ENCODE assay signal across 8 cellular contexts in genomic region chr4:133154725-133155124, GRCh38. TPM values are rescaled to one million over a fixed set of nuclear protein-coding genes. Genes with fewer than 3 reads are reported as not detected.
A peak's percentile ranks its signal among the peaks of the same experiment; 100 is the strongest.
DNase-seq lines count a peak whose midpoint lies in the region; ATAC-seq and TF ChIP-seq lines count a peak whose summit lies in the region.

No MANE protein-coding gene starts in this region.

- no peaks in the 10 kb centered on the region for H3K36me3 ChIP-seq in breast epithelium

- peaks cover 3 to 70% of the 10 kb centered on the region in 2 donors for H3K27me3 ChIP-seq in breast epithelium

- no peak overlapping the region for H3K27ac Mint-ChIP-seq in activated naive CD4-positive, alpha-beta T cell treated with anti-CD3 and anti-CD28 coated beads, Interleukin-2, amount 10 ng/mL, durations not matched to agents 7 days and 5 days

- H3K4me1 ChIP-seq in breast epithelium = peaks cover 0 to 23% of the 10 kb centered on the region in 2 donors

- CTCF ChIA-PET in activated naive CD4-positive, alpha-beta T cell treated with anti-CD3 and anti-CD28 coated beads, Interleukin-2, amount 10 ng/mL, durations not matched to agents 7 days and 5 days (lab: Charles Lee) = no interaction called here

- no peak overlapping the region for H3K4me3 Mint-ChIP-seq in activated naive CD4-positive, alpha-beta T cell treated with anti-CD3 and anti-CD28 coated beads, Interleukin-2, amount 10 ng/mL, durations not matched to agents 7 days and 5 days

- no peak for TF ChIP-seq POLR2A in breast epithelium (IDR thresholded peaks at IDR 0.05)

- peak; percentile 42 for TF ChIP-seq CTCF in GM10266 (IDR thresholded peaks at IDR 0.05; ENCODE audit: control insufficient read depth, insufficient read depth, low read depth, missing control alignments)
- peak in 2 of 3 donors; percentile 23 for TF ChIP-seq CTCF in breast epithelium (IDR thresholded peaks at IDR 0.05)

- peaks cover 40% of the 10 kb centered on the region for H3K27me3 Mint-ChIP-seq in activated naive CD4-positive, alpha-beta T cell treated with anti-CD3 and anti-CD28 coated beads, Interleukin-2, amount 10 ng/mL, durations not matched to agents 7 days and 5 days

- intact Hi-C loops in breast epithelium (cut with DNase I; ENCODE audit: low total_unique reads) = no loop called here

- peaks cover 8% of the 10 kb centered on the region for H3K36me3 Mint-ChIP-seq in activated naive CD4-positive, alpha-beta T cell treated with anti-CD3 and anti-CD28 coated beads, Interleukin-2, amount 10 ng/mL, durations not matched to agents 7 days and 5 days

- H3K4me3 ChIP-seq in breast epithelium = no peak overlapping the region

- ATAC-seq in HG03280 (IDR thresholded peaks at IDR 0.05; ENCODE audit: unreplicated experiment) = no peak

- H3K9me3 Mint-ChIP-seq in activated naive CD4-positive, alpha-beta T cell treated with anti-CD3 and anti-CD28 coated beads, Interleukin-2, amount 10 ng/mL, durations not matched to agents 7 days and 5 days = no peaks in the 10 kb centered on the region

- H3K27ac ChIP-seq in breast epithelium = no peak overlapping the region

- DNase-seq in GM10266 (ENCODE audit: extremely low spot score) = peak; percentile 21
- peak; percentile 1 for DNase-seq in LoVo (ENCODE audit: low spot score)
- no peak for DNase-seq in breast epithelium (ENCODE audit: low spot score in 2 of 2)
- DNase-seq in nucleus accumbens (lab: John Stamatoyannopoulos, UW) = peak in 30 of 56 donors; percentile 1 to 72 (median 22)
- no peak for DNase-seq in GOT3 (lab: John Stamatoyannopoulos, UW)
- DNase-seq in activated naive CD4-positive, alpha-beta T cell treated with anti-CD3 and anti-CD28 coated beads, Interleukin-2, amount 10 ng/mL, durations not matched to agents 7 days and 5 days = no peak
- no peak for DNase-seq in NCI-H1694 (lab: John Stamatoyannopoulos, UW)

- H3K4me1 Mint-ChIP-seq in activated naive CD4-positive, alpha-beta T cell treated with anti-CD3 and anti-CD28 coated beads, Interleukin-2, amount 10 ng/mL, durations not matched to agents 7 days and 5 days = peaks cover 9% of the 10 kb centered on the region

- H3K9me3 ChIP-seq in breast epithelium = no peaks in the 10 kb centered on the region

RNA-seq across cellular contexts. Expression of gene PCDH10, which starts 5.6 kb away (rescaled TPM):
- total RNA-seq in breast epithelium = under 1 TPM in 2 of 3 donors, not detected in 1; 0.33 to 0.44 TPM

Comparison
In these comparisons a context has a peak if more than half of its experiments do, and no peak if none do; other contexts are left out.
1. DNase-seq: peak in GM10266 (single experiment), LoVo (single experiment) and nucleus accumbens (30 of 56); none in breast epithelium (0 of 2), GOT3 (single experiment), activated naive CD4-positive, alpha-beta T cell treated with anti-CD3 and anti-CD28 coated beads, Interleukin-2, amount 10 ng/mL, durations not matched to agents 7 days and 5 days (single experiment) and NCI-H1694 (single experiment).